In genomic region chr20:13701486-13701885, GRCh38 we compare ENCODE assay signal across 21 cellular contexts.
"Had no signal": no experiment of that assay in that cellular context is flagged by ENCODE, and none has a peak within 500 bp of the region (broad histone marks: within the 10 kb centered on the region; RNA-seq: fewer than 3 reads in every experiment).

No MANE protein-coding gene starts in this region.

- DNase-seq: IMR-90, Karpas-422, KG1, NCI-H1092 treated with DMSO at 0.1 percent for 48 hours, NCI-H1436, NCI-H187, NCI-H2029, NCI-H2081 treated with DMSO at 0.1 percent for 48 hours, NCI-H2171, NCI-H226, NCI-H446, NCI-H510A, NCI-H524 treated with DMSO at 0.1 percent for 48 hours, NCI-H69, NCI-H774, SHP77 had no signal

- H3K27me3 ChIP-seq: SJSA1 had no signal

- ATAC-seq: HepG2, Panc1 had no signal

- H3K4me1 ChIP-seq: SJSA1 had no signal

- H3K36me3 ChIP-seq: SJSA1 had no signal

- H3K27ac ChIP-seq: RWPE1, SJSA1, SK-N-MC had no signal

- H3K4me3 ChIP-seq: SJSA1, SK-N-MC had no signal

- FAIRE-seq: HepG2 had no signal

- H3K9me3 ChIP-seq: SJSA1 had no signal
